In genomic region chr19:2555422-2556220, GRCh38 we compare ENCODE assay signal across 19 cellular contexts.
A peak's percentile ranks its signal among the peaks of the same experiment; 100 is the strongest.
DNase-seq lines count a peak whose midpoint lies in the region; ATAC-seq, FAIRE-seq and TF ChIP-seq lines count a peak whose summit lies in the region.
"Had no signal": no experiment of that assay in that cellular context is flagged by ENCODE, and none has a peak within 500 bp of the region (broad histone marks: within the 10 kb centered on the region; RNA-seq: fewer than 3 reads in every experiment).

No MANE protein-coding gene starts in this region.

- H4K91ac ChIP-seq in mesenchymal stem cell (ENCODE audit: low read length) = peak overlapping the region; percentile 67

- no peak for ATAC-seq in Right ventricle myocardium superior (ENCODE audit: poor library complexity)
- peak; percentile 7 to 9 for ATAC-seq in upper lobe of left lung (ENCODE audit: low FRiP score in 2 of 2)
- ATAC-seq: left colon had no signal

- no peaks in the 10 kb centered on the region for H3K9me3 Mint-ChIP-seq in dendritic cell treated with granulocyte-macrophage colony-stimulating factor and Interleukin-4, amounts not matched to agents 40 ng/mL and 50 ng/mL, for 4 days
- H3K9me3 Mint-ChIP-seq: activated T-helper 1 cell treated with anti-CD3 and anti-CD28 coated beads, Interleukin-12 subunit alpha, Interleukin-12 subunit beta, Interleukin-2, Interleukin-4 antibody, amounts not matched to agents 30 ng/mL and 10 ng/mL and 1 ng/mL, durations not matched to agents 14 hours and 24 hours and 36 hours had no signal

- H3K4me3 ChIP-seq in mesenchymal stem cell (ENCODE audit: insufficient read depth in 1 of 2, low read depth in 1 of 2, low read length in 2 of 2) (no peak overlapping the region), upper lobe of left lung (no peak overlapping the region), adrenal gland (no peak overlapping the region), small intestine (ENCODE audit: low read depth in 1 of 2, low read length in 2 of 2) (no peak overlapping the region)
- H3K4me3 ChIP-seq: SK-N-MC, thyroid gland had no signal

- no peak overlapping the region for H2BK5ac ChIP-seq in mesenchymal stem cell (ENCODE audit: low read depth, low read length, poor library complexity, severe bottlenecking)

- no peak overlapping the region for H3K9ac ChIP-seq in mesenchymal stem cell (ENCODE audit: low read length)

- WGBS in mesenchymal stem cell = 91% methylated on average over 42 of the region's 42 CpGs
- 87 to 89% methylated on average over 40 to 41 of the region's 42 CpGs for WGBS in upper lobe of left lung, 2 donors
- 84 to 88% (median 85%) methylated on average over 22 to 42 of the region's 42 CpGs for WGBS in adrenal gland, 4 donors
- WGBS in small intestine, 3 donors = 83 to 88% (median 87%) methylated on average over 39 to 42 of the region's 42 CpGs

- peaks cover 15% of the 10 kb centered on the region for H3K4me1 ChIP-seq in mesenchymal stem cell (ENCODE audit: control insufficient read depth, insufficient read depth, low read depth, low read length)
- peaks cover 7 to 21% (median 12%) of the 10 kb centered on the region in 4 donors for H3K4me1 ChIP-seq in upper lobe of left lung
- peaks cover 0 to under 1% of the 10 kb centered on the region in 2 donors for H3K4me1 ChIP-seq in adrenal gland (replicated peaks in 1 of 2)
- no peaks in the 10 kb centered on the region for H3K4me1 ChIP-seq in small intestine (ENCODE audit: control insufficient read depth in 2 of 2, insufficient read depth in 1 of 2, low read depth in 1 of 2, low read length in 1 of 2)
- H3K4me1 ChIP-seq: thyroid gland had no signal

- no peak overlapping the region for H2AFZ ChIP-seq in mesenchymal stem cell (ENCODE audit: low read depth, low read length)

- no peak overlapping the region for H3K4me3 Mint-ChIP-seq in dendritic cell treated with granulocyte-macrophage colony-stimulating factor and Interleukin-4, amounts not matched to agents 40 ng/mL and 50 ng/mL, for 4 days
- H3K4me3 Mint-ChIP-seq: activated T-helper 1 cell treated with anti-CD3 and anti-CD28 coated beads, Interleukin-12 subunit alpha, Interleukin-12 subunit beta, Interleukin-2, Interleukin-4 antibody, amounts not matched to agents 30 ng/mL and 10 ng/mL and 1 ng/mL, durations not matched to agents 14 hours and 24 hours and 36 hours had no signal

- no peak overlapping the region for H3K23ac ChIP-seq in mesenchymal stem cell (ENCODE audit: low read length in 2 of 2)

- H3K18ac ChIP-seq in mesenchymal stem cell (ENCODE audit: low read depth in 1 of 2, low read length in 2 of 2) = no peak overlapping the region

- peaks cover 15% of the 10 kb centered on the region for H3K27me3 Mint-ChIP-seq in dendritic cell treated with granulocyte-macrophage colony-stimulating factor and Interleukin-4, amounts not matched to agents 40 ng/mL and 50 ng/mL, for 4 days

- no peak overlapping the region for H3K4me2 ChIP-seq in mesenchymal stem cell (ENCODE audit: low read length, poor library complexity, severe bottlenecking)

- no peaks in the 10 kb centered on the region for H3K79me1 ChIP-seq in mesenchymal stem cell (replicated peaks; ENCODE audit: low read length, poor library complexity, severe bottlenecking)

- no peak overlapping the region for H2BK15ac ChIP-seq in mesenchymal stem cell (ENCODE audit: low read depth, poor library complexity, severe bottlenecking)

- no peak overlapping the region for H3K4ac ChIP-seq in mesenchymal stem cell (ENCODE audit: low read depth in 1 of 2, low read length in 2 of 2)

- peak overlapping the region; percentile 66 for H2AK5ac ChIP-seq in mesenchymal stem cell (ENCODE audit: low read length, severe bottlenecking)

- no peak for TF ChIP-seq EP300 in upper lobe of left lung (IDR thresholded peaks at IDR 0.05)

- TF ChIP-seq CTCF in upper lobe of left lung (IDR thresholded peaks at IDR 0.05) (no peak), adrenal gland (IDR thresholded peaks at IDR 0.05) (no peak)

- peak overlapping the region in 1 of 2 experiments; percentile 67 for H2BK12ac ChIP-seq in mesenchymal stem cell (ENCODE audit: low read length in 2 of 2)

- TF ChIP-seq POLR2A in upper lobe of left lung (IDR thresholded peaks at IDR 0.05) (no peak), adrenal gland (IDR thresholded peaks at IDR 0.05) (no peak)

- H3K36me3 Mint-ChIP-seq in dendritic cell treated with granulocyte-macrophage colony-stimulating factor and Interleukin-4, amounts not matched to agents 40 ng/mL and 50 ng/mL, for 4 days (ENCODE audit: low read depth) = no peaks in the 10 kb centered on the region

- DNase-seq in Right ventricle myocardium superior (peak; percentile 37), cardiac septum (ENCODE audit: low spot score) (no peak), mesenchymal stem cell (no peak), upper lobe of left lung (peak in 1 of 2 donors; percentile 73), NCI-H146 treated with DMSO at 0.1 percent for 48 hours (lab: John Stamatoyannopoulos, UW; ENCODE audit: unreplicated experiment) (no peak), adrenal gland (no peak), small intestine (no peak)
- DNase-seq: activated CD4-positive, alpha-beta T cell treated with anti-CD3 and anti-CD28 coated beads, Interleukin-2, amount 50 U/mL, for 4 hours; amygdala; NCI-H1694; NCI-H446; stimulated activated CD4-positive, alpha-beta T cell treated with anti-CD3 and anti-CD28 coated beads, Interleukin-2, amount 100 ng/mL, for 48 hours had no signal

- FAIRE-seq in small intestine (lab: Jason Lieb, UNC) = no peak
- FAIRE-seq: A204.1, TTC549 had no signal

- H3K4me1 Mint-ChIP-seq in dendritic cell treated with granulocyte-macrophage colony-stimulating factor and Interleukin-4, amounts not matched to agents 40 ng/mL and 50 ng/mL, for 4 days (ENCODE audit: low read depth) = peaks cover 53% of the 10 kb centered on the region

- peak overlapping the region; percentile 60 for H4K8ac ChIP-seq in mesenchymal stem cell (ENCODE audit: low read length)

- H3K27ac ChIP-seq in mesenchymal stem cell (ENCODE audit: low read length, poor library complexity, severe bottlenecking) = peak overlapping the region; percentile 46
- no peak overlapping the region for H3K27ac ChIP-seq in upper lobe of left lung
- H3K27ac ChIP-seq in adrenal gland = no peak overlapping the region
- H3K27ac ChIP-seq in small intestine (ENCODE audit: low read depth in 1 of 2, low read length in 1 of 2) = no peak overlapping the region
- H3K27ac ChIP-seq: SK-N-MC had no signal

- H3K27me3 ChIP-seq in mesenchymal stem cell (ENCODE audit: control insufficient read depth in 1 of 2, insufficient read depth in 1 of 2, low read length in 2 of 2) = peaks cover 0 to 10% of the 10 kb centered on the region in 2 experiments
- no peaks in the 10 kb centered on the region for H3K27me3 ChIP-seq in upper lobe of left lung
- no peaks in the 10 kb centered on the region for H3K27me3 ChIP-seq in adrenal gland
- no peaks in the 10 kb centered on the region for H3K27me3 ChIP-seq in small intestine (ENCODE audit: control insufficient read depth in 2 of 2, insufficient read depth in 2 of 2, low read length in 2 of 2)
- H3K27me3 ChIP-seq: thyroid gland had no signal

- intact Hi-C loops in Right ventricle myocardium superior (cut with DNase I) = no loop called here
- intact Hi-C loops in cardiac septum (cut with DNase I) = no loop called here
- intact Hi-C loops in dendritic cell treated with granulocyte-macrophage colony-stimulating factor and Interleukin-4, amounts not matched to agents 40 ng/mL and 50 ng/mL, for 4 days (cut with micrococcal nuclease) = loop anchor here (1.0 kb wide), 1 partner anchor 12 kb away; no protein-coding TSS in a partner anchor
- intact Hi-C loops in adrenal gland (cut with DNase I) = no loop called here

- no peak overlapping the region for H3K14ac ChIP-seq in mesenchymal stem cell (ENCODE audit: low read length in 2 of 2)

- no peak overlapping the region for H2BK120ac ChIP-seq in mesenchymal stem cell (ENCODE audit: low read depth, low read length)

- H3K9me3 ChIP-seq in mesenchymal stem cell (ENCODE audit: control insufficient read depth, low read length) = no peaks in the 10 kb centered on the region
- no peaks in the 10 kb centered on the region for H3K9me3 ChIP-seq in upper lobe of left lung
- no peaks in the 10 kb centered on the region for H3K9me3 ChIP-seq in adrenal gland (replicated peaks in 1 of 3)
- H3K9me3 ChIP-seq in small intestine (ENCODE audit: control insufficient read depth, low read depth) = no peaks in the 10 kb centered on the region
- H3K9me3 ChIP-seq: thyroid gland had no signal

- H3K36me3 ChIP-seq in mesenchymal stem cell (ENCODE audit: control insufficient read depth in 1 of 2, insufficient read depth in 2 of 2, low read depth in 1 of 2, low read length in 2 of 2) = no peaks in the 10 kb centered on the region
- no peaks in the 10 kb centered on the region for H3K36me3 ChIP-seq in upper lobe of left lung
- no peaks in the 10 kb centered on the region for H3K36me3 ChIP-seq in adrenal gland (replicated peaks in 1 of 2)
- no peaks in the 10 kb centered on the region for H3K36me3 ChIP-seq in small intestine (ENCODE audit: control insufficient read depth in 2 of 2, insufficient read depth in 2 of 2, low read length in 2 of 2)
- H3K36me3 ChIP-seq: thyroid gland had no signal

- H3K27ac Mint-ChIP-seq in dendritic cell treated with granulocyte-macrophage colony-stimulating factor and Interleukin-4, amounts not matched to agents 40 ng/mL and 50 ng/mL, for 4 days = peak overlapping the region; percentile 67
- H3K27ac Mint-ChIP-seq: activated T-helper 1 cell treated with anti-CD3 and anti-CD28 coated beads, Interleukin-12 subunit alpha, Interleukin-12 subunit beta, Interleukin-2, Interleukin-4 antibody, amounts not matched to agents 30 ng/mL and 10 ng/mL and 1 ng/mL, durations not matched to agents 14 hours and 24 hours and 36 hours had no signal
